In genomic region chr1:10267946-10268345, GRCh38 we compare ENCODE assay signal across 14 cellular contexts. TPM values are rescaled to one million over a fixed set of nuclear protein-coding genes. Genes with fewer than 3 reads are reported as not detected.
A peak's percentile ranks its signal among the peaks of the same experiment; 100 is the strongest.
DNase-seq lines count a peak whose midpoint lies in the region; ATAC-seq and TF ChIP-seq lines count a peak whose summit lies in the region.
"Had no signal": no experiment of that assay in that cellular context is flagged by ENCODE, and none has a peak within 500 bp of the region (broad histone marks: within the 10 kb centered on the region; RNA-seq: fewer than 3 reads in every experiment).

No MANE protein-coding gene starts in this region.

- H3K4me3 Mint-ChIP-seq in GM23338 (no peak overlapping the region), WTC11 (no peak overlapping the region), brain (peak overlapping the region in 1 of 5 experiments; percentile 14), neural progenitor cell (no peak overlapping the region)
- H3K4me3 Mint-ChIP-seq: CD4-positive, CD25-positive, alpha-beta regulatory T cell had no signal

- H3K9me3 ChIP-seq in neural progenitor cell (ENCODE audit: low read depth), result no peaks in the 10 kb centered on the region
- H3K9me3 ChIP-seq: BLaER1 treated with 17β-estradiol and CSF1 and Interleukin-3, amounts not matched to agents 10 nM and 100 nM had no signal

- H3K79me2 ChIP-seq in GM23338 (replicated peaks; ENCODE audit: insufficient read depth) (no peaks in the 10 kb centered on the region), neural progenitor cell (ENCODE audit: low read depth) (peaks cover 3% of the 10 kb centered on the region)

- H3K9ac ChIP-seq in neural progenitor cell, result no peak overlapping the region
- H3K9ac ChIP-seq: BLaER1 treated with 17β-estradiol and CSF1 and Interleukin-3, amounts not matched to agents 10 nM and 100 nM; GM23248 had no signal

- H2AFZ ChIP-seq in GM23338 (no peak overlapping the region), neural progenitor cell (replicated peaks) (no peak overlapping the region)
- H2AFZ ChIP-seq: GM23248 had no signal

- H3K36me3 Mint-ChIP-seq in GM23338 (ENCODE audit: low read depth) (peaks cover 30% of the 10 kb centered on the region; the same call in 2 of the 3 replicates), WTC11 (peaks cover 48% of the 10 kb centered on the region), brain (peaks cover 73% of the 10 kb centered on the region), neural progenitor cell (peaks cover 29% of the 10 kb centered on the region)

- POLR2A ChIA-PET in WTC11 (lab: Charles Lee), result no interaction called here

- H3K27ac Mint-ChIP-seq in GM23338 (no peak overlapping the region), WTC11 (0 out of 2 replicates have a peak overlapping the region, but pooled peaks have one; percentile 29), brain (peak overlapping the region in 4 of 5 experiments; percentile 36 to 86 (median 70)), neural progenitor cell (no peak overlapping the region)
- H3K27ac Mint-ChIP-seq: CD4-positive, CD25-positive, alpha-beta regulatory T cell had no signal

- H3K36me3 ChIP-seq in GM23338 (ENCODE audit: insufficient read depth) (peaks cover 17% of the 10 kb centered on the region; the same call in 1 of the 2 replicates), neural progenitor cell (peaks cover 3% of the 10 kb centered on the region)

- H3K4me2 ChIP-seq in GM23338 (no peak overlapping the region), neural progenitor cell (no peak overlapping the region)
- H3K4me2 ChIP-seq: BLaER1 treated with 17β-estradiol and CSF1 and Interleukin-3, amounts not matched to agents 10 nM and 100 nM had no signal

- H3K9me2 ChIP-seq in GM23338 (ENCODE audit: insufficient read depth), result no peaks in the 10 kb centered on the region

- H3K4me1 ChIP-seq in GM23338 (ENCODE audit: insufficient read depth), result no peaks in the 10 kb centered on the region
- H3K4me1 ChIP-seq in neural progenitor cell, result no peaks in the 10 kb centered on the region

- no peaks in the 10 kb centered on the region for H4K20me1 ChIP-seq in GM23338 (replicated peaks; ENCODE audit: insufficient read depth)
- no peaks in the 10 kb centered on the region for H4K20me1 ChIP-seq in neural progenitor cell (ENCODE audit: low read depth)
- H4K20me1 ChIP-seq: BLaER1 treated with 17β-estradiol and CSF1 and Interleukin-3, amounts not matched to agents 10 nM and 100 nM had no signal

- 0 out of 2 replicates have a peak overlapping the region, but pooled peaks have one; percentile 3 for H3K27ac ChIP-seq in GM23338 (ENCODE audit: low read depth)
- peak overlapping the region; percentile 41 for H3K27ac ChIP-seq in neural progenitor cell
- H3K27ac ChIP-seq: BLaER1 treated with 17β-estradiol and CSF1 and Interleukin-3, amounts not matched to agents 10 nM and 100 nM; GM23248 had no signal

- TF ChIP-seq CTCF in GM23338 (conservative IDR thresholded peaks at IDR 0.05; ENCODE audit: low read depth in 2 of 2), result no peak
- TF ChIP-seq CTCF in WTC11 (IDR thresholded peaks at IDR 0.05), result no peak
- TF ChIP-seq CTCF in brain (conservative IDR thresholded peaks at IDR 0.05), result no peak
- TF ChIP-seq CTCF in neural progenitor cell (IDR thresholded peaks at IDR 0.05), result no peak

- no peaks in the 10 kb centered on the region for H3K4me1 Mint-ChIP-seq in GM23338
- H3K4me1 Mint-ChIP-seq in WTC11, result no peaks in the 10 kb centered on the region
- H3K4me1 Mint-ChIP-seq in brain, result peaks cover 14% of the 10 kb centered on the region
- no peaks in the 10 kb centered on the region for H3K4me1 Mint-ChIP-seq in neural progenitor cell
- H3K4me1 Mint-ChIP-seq: CD4-positive, CD25-positive, alpha-beta regulatory T cell had no signal

- no peaks in the 10 kb centered on the region for H3F3A ChIP-seq in GM23338 (replicated peaks; ENCODE audit: low read depth)
- H3F3A ChIP-seq in neural progenitor cell (ENCODE audit: low read depth), result peaks cover 12% of the 10 kb centered on the region

- no peaks in the 10 kb centered on the region for H3K9me3 Mint-ChIP-seq in GM23338
- no peaks in the 10 kb centered on the region for H3K9me3 Mint-ChIP-seq in WTC11
- no peaks in the 10 kb centered on the region for H3K9me3 Mint-ChIP-seq in brain
- no peaks in the 10 kb centered on the region for H3K9me3 Mint-ChIP-seq in neural progenitor cell
- H3K9me3 Mint-ChIP-seq: CD4-positive, CD25-positive, alpha-beta regulatory T cell had no signal

- H3K4me3 ChIP-seq in GM23338 (no peak overlapping the region), neural progenitor cell (no peak overlapping the region)
- H3K4me3 ChIP-seq: BLaER1 treated with 17β-estradiol and CSF1 and Interleukin-3, amounts not matched to agents 10 nM and 100 nM; GM23248 had no signal

- CTCF ChIA-PET in WTC11 (lab: Charles Lee), result interaction anchor here (0.8 kb wide), 1 partner anchor 58 kb away, joined by 4 read pairs; the partner anchor contains the start of gene KIF1B

- H3K27me3 ChIP-seq in GM23338 (ENCODE audit: insufficient read depth) (no peaks in the 10 kb centered on the region), neural progenitor cell (no peaks in the 10 kb centered on the region)
- H3K27me3 ChIP-seq: BLaER1 treated with 17β-estradiol and CSF1 and Interleukin-3, amounts not matched to agents 10 nM and 100 nM had no signal

- ATAC-seq in GM23338, result no peak
- no peak for ATAC-seq in WTC11
- no peak for ATAC-seq in left colon

- DNase-seq in GM23338 (ENCODE audit: low spot score) (no peak), WTC11 (ENCODE audit: low spot score) (no peak), neural progenitor cell (ENCODE audit: low spot score) (no peak), SW480 (ENCODE audit: low spot score) (no peak), NCI-H1694 treated with DMSO at 0.1 percent for 48 hours (lab: John Stamatoyannopoulos, UW) (no peak), iPS-NIHi11 (ENCODE audit: low spot score) (no peak), left colon (no peak)
- DNase-seq: 8988T; CD4-positive, CD25-positive, alpha-beta regulatory T cell; DMS53; H7 had no signal

- H3K27me3 Mint-ChIP-seq in GM23338 (ENCODE audit: insufficient read depth, low read depth, poor library complexity), result no peaks in the 10 kb centered on the region
- no peaks in the 10 kb centered on the region for H3K27me3 Mint-ChIP-seq in WTC11 (ENCODE audit: low read depth)
- no peaks in the 10 kb centered on the region for H3K27me3 Mint-ChIP-seq in brain
- H3K27me3 Mint-ChIP-seq in neural progenitor cell (ENCODE audit: insufficient read depth, low read depth), result no peaks in the 10 kb centered on the region
- H3K27me3 Mint-ChIP-seq: CD4-positive, CD25-positive, alpha-beta regulatory T cell had no signal

- intact Hi-C loops in left colon (cut with DNase I, micrococcal nuclease), result no loop called here

TF ChIP-seq in GM23338, 12 proteins besides CTCF, POLR2A, EP300 and RAD21 (continues in another document):
- TF ChIP-seq JUNB (IDR thresholded peaks at IDR 0.05; ENCODE audit: unreplicated experiment), result no peak
- TF ChIP-seq NANOG (IDR thresholded peaks at IDR 0.05; ENCODE audit: borderline replicate concordance), result no peak
- no peak for TF ChIP-seq CREB1 (CRISPR knock-in tag; IDR thresholded peaks at IDR 0.05; ENCODE audit: low read depth)
- TF ChIP-seq EZH2phosphoT487 (IDR thresholded peaks at IDR 0.05; ENCODE audit: unreplicated experiment), result no peak

TF ChIP-seq in WTC11, 78 proteins besides CTCF, POLR2A, EP300 and RAD21:
- TF ChIP-seq, protein P1, sequence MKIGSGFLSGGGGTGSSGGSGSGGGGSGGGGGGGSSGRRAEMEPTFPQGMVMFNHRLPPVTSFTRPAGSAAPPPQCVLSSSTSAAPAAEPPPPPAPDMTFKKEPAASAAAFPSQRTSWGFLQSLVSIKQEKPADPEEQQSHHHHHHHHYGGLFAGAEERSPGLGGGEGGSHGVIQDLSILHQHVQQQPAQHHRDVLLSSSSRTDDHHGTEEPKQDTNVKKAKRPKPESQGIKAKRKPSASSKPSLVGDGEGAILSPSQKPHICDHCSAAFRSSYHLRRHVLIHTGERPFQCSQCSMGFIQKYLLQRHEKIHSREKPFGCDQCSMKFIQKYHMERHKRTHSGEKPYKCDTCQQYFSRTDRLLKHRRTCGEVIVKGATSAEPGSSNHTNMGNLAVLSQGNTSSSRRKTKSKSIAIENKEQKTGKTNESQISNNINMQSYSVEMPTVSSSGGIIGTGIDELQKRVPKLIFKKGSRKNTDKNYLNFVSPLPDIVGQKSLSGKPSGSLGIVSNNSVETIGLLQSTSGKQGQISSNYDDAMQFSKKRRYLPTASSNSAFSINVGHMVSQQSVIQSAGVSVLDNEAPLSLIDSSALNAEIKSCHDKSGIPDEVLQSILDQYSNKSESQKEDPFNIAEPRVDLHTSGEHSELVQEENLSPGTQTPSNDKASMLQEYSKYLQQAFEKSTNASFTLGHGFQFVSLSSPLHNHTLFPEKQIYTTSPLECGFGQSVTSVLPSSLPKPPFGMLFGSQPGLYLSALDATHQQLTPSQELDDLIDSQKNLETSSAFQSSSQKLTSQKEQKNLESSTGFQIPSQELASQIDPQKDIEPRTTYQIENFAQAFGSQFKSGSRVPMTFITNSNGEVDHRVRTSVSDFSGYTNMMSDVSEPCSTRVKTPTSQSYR (CRISPR knock-in tag; IDR thresholded peaks at IDR 0.05), result no peak
- TF ChIP-seq CREM (CRISPR knock-in tag; IDR thresholded peaks at IDR 0.05), result no peak
- no peak for TF ChIP-seq ETV6 (CRISPR knock-in tag; IDR thresholded peaks at IDR 0.05)
TF ChIP-seq in WTC11: peak in this region for 0.

RNA-seq across cellular contexts. Expression of gene KIF1B, which starts 57.6 kb away (rescaled TPM):
- 68.4 and 70.3 TPM in 2 replicates for total RNA-seq in GM23338 (2014; rRNA removed; shearing (Covaris generic))
- 18.7 and 21.5 TPM in 2 replicates for polyA plus RNA-seq in GM23338 (2016; fragmentation: Nextera tagmentation; extraction: Ambion mirVana)
- total RNA-seq in WTC11 (2021), result 63.1 to 70.1 TPM (median 64.9 TPM) in 3 replicates
- 87.7 TPM for polyA plus RNA-seq in brain (ENCODE audit: insufficient read depth, low read depth, low replicate concordance)
- total RNA-seq in neural progenitor cell (ENCODE audit: low replicate concordance), result 49.8 and 52.0 TPM in 2 replicates
- 10 to 100 TPM; 44.6 to 45.3 TPM for total RNA-seq in left colon

Comparison
In these comparisons a context has a peak if more than half of its experiments do, and no peak if none do; other contexts are left out.
1. H3K27ac Mint-ChIP-seq: peak in WTC11 (single experiment) and brain (4 of 5); none in GM23338 (single experiment) and neural progenitor cell (single experiment).